9 cellular contexts compared by ENCODE assay signal in genomic region chr17:81221842-81222619, GRCh38. TPM values are rescaled to one million over a fixed set of nuclear protein-coding genes. Genes with fewer than 3 reads are reported as not detected.
DNase-seq lines count a peak whose midpoint lies in the region; ATAC-seq, FAIRE-seq and TF ChIP-seq lines count a peak whose summit lies in the region.
"Had no signal": no experiment of that assay in that cellular context is flagged by ENCODE, and none has a peak within 500 bp of the region (broad histone marks: within the 10 kb centered on the region; RNA-seq: fewer than 3 reads in every experiment).

No MANE protein-coding gene starts in this region.

- DNase-seq in HCT116 (ENCODE audit: low read depth, low spot score) (no peak), WTC11 (ENCODE audit: low spot score) (no peak), hepatocyte (ENCODE audit: low spot score) (no peak), smooth muscle cell (lab: John Stamatoyannopoulos, UW; ENCODE audit: unreplicated experiment) (no peak), frontal cortex (ENCODE audit: low spot score in 2 of 2) (no peak)

- H3K4me3 ChIP-seq in HCT116 (replicated peaks in 1 of 2; ENCODE audit: low read depth in 1 of 2, low read length in 2 of 2) (peak overlapping the region; percentile 84 to 90), hepatocyte (peak overlapping the region; percentile 72), smooth muscle cell (peak overlapping the region; percentile 95)

- H3K4me1 ChIP-seq in HCT116 (ENCODE audit: control insufficient read depth in 1 of 2, insufficient read depth in 2 of 2, low read length in 2 of 2): peaks cover 20 to 29% of the 10 kb centered on the region in 2 experiments
- H3K4me1 ChIP-seq in hepatocyte (ENCODE audit: insufficient read depth): no peaks in the 10 kb centered on the region
- H3K4me1 ChIP-seq in smooth muscle cell (ENCODE audit: low read depth): peaks cover 17% of the 10 kb centered on the region

- WGBS in hepatocyte (ENCODE audit: low lambda C conversion rate, missing lambda C conversion rate): 35% methylated on average over 12 of the region's 24 CpGs
- WGBS in smooth muscle cell (ENCODE audit: low lambda C conversion rate): 46% methylated on average over 17 of the region's 24 CpGs

- H3K9me2 ChIP-seq in HCT116 (ENCODE audit: insufficient read depth) (no peaks in the 10 kb centered on the region), hepatocyte (replicated peaks; ENCODE audit: insufficient read depth) (no peaks in the 10 kb centered on the region)

- H2AFZ ChIP-seq in HCT116 (ENCODE audit: low read depth, low read length, poor library complexity, severe bottlenecking) (no peak overlapping the region), hepatocyte (peak overlapping the region; percentile 95), smooth muscle cell (ENCODE audit: low read depth) (peak overlapping the region; percentile 91)

- H4K20me1 ChIP-seq in HCT116 (ENCODE audit: insufficient read depth) (no peaks in the 10 kb centered on the region), hepatocyte (ENCODE audit: insufficient read depth, poor library complexity, severe bottlenecking) (no peaks in the 10 kb centered on the region), smooth muscle cell (ENCODE audit: low read depth) (no peaks in the 10 kb centered on the region)

- peaks cover 15% of the 10 kb centered on the region; the same call in 1 of the 2 replicates for H3K79me2 ChIP-seq in HCT116 (ENCODE audit: insufficient read depth, low read length)
- peaks cover 7% of the 10 kb centered on the region for H3K79me2 ChIP-seq in hepatocyte
- H3K79me2 ChIP-seq in smooth muscle cell (ENCODE audit: low read depth): peaks cover 7% of the 10 kb centered on the region

- peak overlapping the region; percentile 87 for H3K9ac ChIP-seq in HCT116 (ENCODE audit: low read length)
- peak overlapping the region; percentile 80 for H3K9ac ChIP-seq in smooth muscle cell (ENCODE audit: low read depth)

- H3K9me3 ChIP-seq in HCT116 (ENCODE audit: control insufficient read depth in 1 of 2, insufficient read depth in 1 of 2, low read depth in 1 of 2, low read length in 2 of 2) (0 out of 4 replicates have a peak, but pooled peaks cover 0 to 4% of the 10 kb centered on the region in 2 experiments), hepatocyte (ENCODE audit: low read depth) (no peaks in the 10 kb centered on the region), smooth muscle cell (replicated peaks; ENCODE audit: low read depth) (no peaks in the 10 kb centered on the region)

- H3F3A ChIP-seq in smooth muscle cell (ENCODE audit: low read depth): no peaks in the 10 kb centered on the region

- peaks cover 0 to 10% of the 10 kb centered on the region in 2 experiments; a peak in 2 of 4 replicates for H3K36me3 ChIP-seq in HCT116 (ENCODE audit: control insufficient read depth in 1 of 2, insufficient read depth in 2 of 2, low read length in 2 of 2)
- no peaks in the 10 kb centered on the region for H3K36me3 ChIP-seq in hepatocyte (replicated peaks; ENCODE audit: insufficient read depth, low read depth)
- no peaks in the 10 kb centered on the region for H3K36me3 ChIP-seq in smooth muscle cell (ENCODE audit: low read depth)

- H3K27ac ChIP-seq in HCT116 (ENCODE audit: low read depth, low read length) (peak overlapping the region; percentile 74), hepatocyte (no peak overlapping the region), smooth muscle cell (ENCODE audit: low read depth) (no peak overlapping the region)

- no peak for TF ChIP-seq RAD21 in HCT116 (IDR thresholded peaks at IDR 0.05; ENCODE audit: low read depth)

- 0 out of 2 replicates have a peak, but pooled peaks cover 2% of the 10 kb centered on the region for H3K36me3 Mint-ChIP-seq in WTC11

- no peak for FAIRE-seq in frontal cortex (lab: Jason Lieb, UNC)

- peak overlapping the region; percentile 71 for H3K4me3 Mint-ChIP-seq in WTC11

- CTCF ChIA-PET in HCT116 (lab: Charles Lee) (interaction anchor here (0.9 to 1.2 kb wide), 8 partner anchors 10 to 263 kb away, joined by 3 to 7 read pairs (median 4); partner anchors contain the start of genes NDUFAF8 and TEPSIN), WTC11 (lab: Charles Lee) (interaction anchor here (0.8 to 1.8 kb wide), 16 partner anchors 8 to 263 kb away, joined by 3 to 18 read pairs (median 6); partner anchors contain the start of genes BAHCC1, NDUFAF8 and TEPSIN)

- RAD21 ChIA-PET in HCT116 (lab: Charles Lee; ENCODE audit: low non-redundant PET in 1 of 2, low total read pairs in 2 of 2, uncharacterized antibody in 2 of 2, unreplicated experiment in 2 of 2): interaction anchor here (0.6 to 0.9 kb wide), 3 partner anchors 17 to 263 kb away, joined by 3 to 8 read pairs (median 5); partner anchors contain the start of genes NDUFAF8 (in 1 of the 2) and TEPSIN (in 1 of the 2)

- no TSS peak for BruUV-seq in HCT116 (replicated peaks; lab: Mats Ljungman, UMichigan)

- peaks cover 20% of the 10 kb centered on the region for H3K27me3 Mint-ChIP-seq in WTC11 (ENCODE audit: low read depth)

- H3K27me3 ChIP-seq in HCT116 (ENCODE audit: insufficient read depth, low read length) (no peaks in the 10 kb centered on the region), hepatocyte (no peaks in the 10 kb centered on the region), smooth muscle cell (ENCODE audit: low read depth) (no peaks in the 10 kb centered on the region)

- no peaks in the 10 kb centered on the region for H3K9me3 Mint-ChIP-seq in WTC11

- POLR2A ChIA-PET in HCT116 (lab: Charles Lee): interaction anchor here (0.6 to 1.2 kb wide), 5 partner anchors 17 to 767 kb away, joined by 4 to 9 read pairs (median 4); partner anchors contain the start of genes NDUFAF8 and TEPSIN
- POLR2A ChIA-PET in WTC11 (lab: Charles Lee): interaction anchor here (0.9 to 1.2 kb wide), 2 partner anchors 17 to 176 kb away, joined by 4 to 9 read pairs; partner anchors contain the start of genes NDUFAF8 and TEPSIN

- H3K4me2 ChIP-seq in HCT116 (ENCODE audit: low read length): peak overlapping the region; percentile 92
- H3K4me2 ChIP-seq in hepatocyte: peak overlapping the region; percentile 99
- H3K4me2 ChIP-seq in smooth muscle cell: peak overlapping the region; percentile 100

- H3K27ac Mint-ChIP-seq in WTC11: no peak overlapping the region

- no peak for TF ChIP-seq POLR2A in HCT116 (IDR thresholded peaks at IDR 0.05; ENCODE audit: borderline replicate concordance, extremely low read depth, insufficient read depth, insufficient read length)

- TF ChIP-seq CTCF in HCT116 (IDR thresholded peaks at IDR 0.05 in 2 of 3, conservative IDR thresholded peaks at IDR 0.05 in 1 of 3; ENCODE audit: borderline replicate concordance in 1 of 3, insufficient read depth in 1 of 3, low read depth in 2 of 3, low read length in 2 of 3): no peak
- no peak for TF ChIP-seq CTCF in WTC11 (IDR thresholded peaks at IDR 0.05)
- TF ChIP-seq CTCF in hepatocyte (IDR thresholded peaks at IDR 0.05; ENCODE audit: poor library complexity): no peak
- no peak for TF ChIP-seq CTCF in smooth muscle cell (IDR thresholded peaks at IDR 0.05; ENCODE audit: borderline replicate concordance, insufficient read depth, poor library complexity, severe bottlenecking)

- ATAC-seq in HCT116 (peak; percentile 1; the same call in 1 of the 2 replicates), WTC11 (no peak), GM19452 (IDR thresholded peaks at IDR 0.05; ENCODE audit: unreplicated experiment) (no peak), HG03139 (IDR thresholded peaks at IDR 0.05; ENCODE audit: unreplicated experiment) (no peak), HG02763 (IDR thresholded peaks at IDR 0.05; ENCODE audit: unreplicated experiment) (no peak)

- intact Hi-C loops in HCT116 (cut with micrococcal nuclease): loop anchor here (10.0 kb wide), 1 partner anchor 237 kb away; no protein-coding TSS in a partner anchor

- H3K4me1 Mint-ChIP-seq in WTC11: peaks cover 17% of the 10 kb centered on the region

TF ChIP-seq in HCT116, 20 proteins besides CTCF, POLR2A, EP300 and RAD21 (continues in another document):
- TF ChIP-seq ELF1 (IDR thresholded peaks at IDR 0.05; ENCODE audit: borderline replicate concordance, low read depth) (no peak), EZH2phosphoT487 (IDR thresholded peaks at IDR 0.05; ENCODE audit: borderline replicate concordance) (no peak), TCF7L2 (IDR thresholded peaks at IDR 0.05; ENCODE audit: borderline replicate concordance, extremely low read depth, insufficient read depth, insufficient read length) (no peak)

TF ChIP-seq in WTC11, 78 proteins besides CTCF, POLR2A, EP300 and RAD21 (continues in another document):
- no peak for TF ChIP-seq USF2 (CRISPR knock-in tag; IDR thresholded peaks at IDR 0.05)

RNA-seq across cellular contexts. Expression of gene CEP131, which starts 0.7 kb away (rescaled TPM):
- total RNA-seq in HCT116 (2021; ENCODE audit: unreplicated experiment): 30.2 TPM
- polyA plus RNA-seq in HCT116 (2012): 28.5 and 28.9 TPM in 2 replicates
- total RNA-seq in WTC11 (2021): 32.4 to 35.2 TPM (median 34.3 TPM) in 3 replicates
- 7.3 and 8.8 TPM in 2 replicates for total RNA-seq in hepatocyte
- 10.1 and 14.7 TPM in 2 replicates for polyA plus RNA-seq in hepatocyte
- 3.0 and 4.6 TPM in 2 replicates for total RNA-seq in smooth muscle cell
- polyA plus RNA-seq in smooth muscle cell: 13.4 and 17.6 TPM in 2 replicates
- 13.0 TPM for total RNA-seq in frontal cortex

RNA-seq across cellular contexts. Expression of gene TEPSIN, which starts 16.8 kb away (rescaled TPM):
- total RNA-seq in HCT116 (2021; ENCODE audit: unreplicated experiment): 50.6 TPM
- 24.0 and 26.4 TPM in 2 replicates for polyA plus RNA-seq in HCT116 (2012)
- total RNA-seq in WTC11 (2021): 32.2 to 40.7 TPM (median 35.4 TPM) in 3 replicates
- 13.7 and 34.1 TPM in 2 replicates for total RNA-seq in hepatocyte
- 44.3 and 59.2 TPM in 2 replicates for polyA plus RNA-seq in hepatocyte
- 9.5 and 9.8 TPM in 2 replicates for total RNA-seq in smooth muscle cell
- 18.6 and 23.4 TPM in 2 replicates for polyA plus RNA-seq in smooth muscle cell
- total RNA-seq in frontal cortex: 7.3 TPM

RNA-seq across cellular contexts. Expression of gene NDUFAF8, which starts 17.1 kb away (rescaled TPM):
- total RNA-seq in HCT116 (2021; ENCODE audit: unreplicated experiment) (102 TPM), WTC11 (2021) (58.6 to 73.0 TPM (median 59.9 TPM) in 3 replicates), hepatocyte (22.0 and 25.8 TPM in 2 replicates), smooth muscle cell (50.2 and 60.6 TPM in 2 replicates), frontal cortex (5.7 TPM)
- 193 and 202 TPM in 2 replicates for polyA plus RNA-seq in HCT116 (2012)
- polyA plus RNA-seq in hepatocyte (99.8 and 106 TPM in 2 replicates), smooth muscle cell (111 and 141 TPM in 2 replicates)

RNA-seq across cellular contexts. Expression of gene AATK, which starts 56.0 kb away (rescaled TPM):
- total RNA-seq in HCT116 (2021; ENCODE audit: unreplicated experiment): 4.4 TPM
- polyA plus RNA-seq in HCT116 (2012): 3.5 and 3.7 TPM in 2 replicates
- total RNA-seq in WTC11 (2021): 2.9 to 4.4 TPM (median 3.0 TPM) in 3 replicates
- total RNA-seq in hepatocyte: 5.7 and 6.7 TPM in 2 replicates
- 5.4 and 6.3 TPM in 2 replicates for polyA plus RNA-seq in hepatocyte
- 0.13 and 0.67 TPM in 2 replicates for total RNA-seq in smooth muscle cell
- 0.61 TPM in 2 replicates for polyA plus RNA-seq in smooth muscle cell
- 8.2 TPM for total RNA-seq in frontal cortex

RNA-seq across cellular contexts. Expression of gene PVALEF, which starts 56.7 kb away (rescaled TPM):
- not detected for total RNA-seq in HCT116 (2021; ENCODE audit: unreplicated experiment)
- polyA plus RNA-seq in HCT116 (2012): 0.04 TPM in 1 of 2 replicates, not detected in the other
- total RNA-seq in WTC11 (2021): not detected in 3 replicates
- not detected in 2 replicates for total RNA-seq in hepatocyte
- 0.15 TPM in 1 of 2 replicates, not detected in the other for polyA plus RNA-seq in hepatocyte
- not detected in 2 replicates for total RNA-seq in smooth muscle cell
- not detected in 2 replicates for polyA plus RNA-seq in smooth muscle cell
- total RNA-seq in frontal cortex: not detected
- total RNA-seq: SK-MEL-5 had no signal
